10 cellular contexts compared by ENCODE assay signal in genomic region chr11:3916962-3917361, GRCh38.
DNase-seq lines count a peak whose midpoint lies in the region; ATAC-seq and TF ChIP-seq lines count a peak whose summit lies in the region.
"Had no signal": no experiment of that assay in that cellular context is flagged by ENCODE, and none has a peak within 500 bp of the region (broad histone marks: within the 10 kb centered on the region; RNA-seq: fewer than 3 reads in every experiment).

No MANE protein-coding gene starts in this region.

- H3K9ac ChIP-seq in mammary epithelial cell (ENCODE audit: insufficient read depth, low read length): no peak overlapping the region

- no peaks in the 10 kb centered on the region for H3K9me3 ChIP-seq in mammary epithelial cell (replicated peaks; ENCODE audit: insufficient read depth, low read length)
- H3K9me3 ChIP-seq in breast epithelium: no peaks in the 10 kb centered on the region
- H3K9me3 ChIP-seq in naive thymus-derived CD4-positive, alpha-beta T cell (ENCODE audit: control insufficient read depth in 2 of 3, low read length in 3 of 3): no peaks in the 10 kb centered on the region
- H3K9me3 ChIP-seq: right atrium auricular region had no signal

- no peaks in the 10 kb centered on the region for H3K27me3 ChIP-seq in mammary epithelial cell (ENCODE audit: insufficient read depth, low read length)
- H3K27me3 ChIP-seq in breast epithelium: no peaks in the 10 kb centered on the region
- H3K27me3 ChIP-seq in naive thymus-derived CD4-positive, alpha-beta T cell (ENCODE audit: control insufficient read depth in 2 of 2, insufficient read depth in 2 of 2, low read length in 2 of 2): no peaks in the 10 kb centered on the region
- H3K27me3 ChIP-seq: right atrium auricular region had no signal

- peaks cover 40% of the 10 kb centered on the region for H3K4me1 Mint-ChIP-seq in activated T-helper 17 cell treated with anti-CD3 and anti-CD28 coated beads, Interleukin-2, amount 50 U/mL, for 72 hours
- H3K4me1 Mint-ChIP-seq in naive thymus-derived CD4-positive, alpha-beta T cell: peaks cover 48 to 85% (median 74%) of the 10 kb centered on the region in 7 donors

- H3K27me3 Mint-ChIP-seq in activated T-helper 17 cell treated with anti-CD3 and anti-CD28 coated beads, Interleukin-2, amount 50 U/mL, for 72 hours: no peaks in the 10 kb centered on the region
- no peaks in the 10 kb centered on the region for H3K27me3 Mint-ChIP-seq in naive thymus-derived CD4-positive, alpha-beta T cell

- H3K4me3 Mint-ChIP-seq in activated T-helper 17 cell treated with anti-CD3 and anti-CD28 coated beads, Interleukin-2, amount 50 U/mL, for 72 hours: no peak overlapping the region
- peak overlapping the region in 9 of 10 donors; percentile 2 to 72 (median 61) for H3K4me3 Mint-ChIP-seq in naive thymus-derived CD4-positive, alpha-beta T cell

- H3K27ac ChIP-seq in mammary epithelial cell (ENCODE audit: insufficient read depth, low read depth, low read length) (no peak overlapping the region), breast epithelium (no peak overlapping the region)
- no peak overlapping the region for H3K27ac ChIP-seq in naive thymus-derived CD4-positive, alpha-beta T cell (ENCODE audit: low read depth, low read length)
- H3K27ac ChIP-seq: right atrium auricular region had no signal

- H3K4me2 ChIP-seq in mammary epithelial cell (ENCODE audit: insufficient read depth, low read depth, low read length): no peak overlapping the region

- no peaks in the 10 kb centered on the region for H4K20me1 ChIP-seq in mammary epithelial cell (ENCODE audit: insufficient read depth, low read length)

- dilution Hi-C loops in mammary epithelial cell (cut with HindIII; ENCODE audit: low sequenced_read_pairs): no loop called here

- in situ Hi-C loops in mammary epithelial cell (cut with MboI; ENCODE audit: low sequenced_read_pairs in 2 of 2): no loop called here

- peaks cover 65% of the 10 kb centered on the region for H3K79me2 ChIP-seq in mammary epithelial cell (ENCODE audit: insufficient read depth, low read length)

- no peak overlapping the region for H3K4me3 ChIP-seq in mammary epithelial cell (replicated peaks in 1 of 3; ENCODE audit: insufficient read depth in 1 of 3, low read depth in 2 of 3, low read length in 3 of 3)
- no peak overlapping the region for H3K4me3 ChIP-seq in breast epithelium
- H3K4me3 ChIP-seq in naive thymus-derived CD4-positive, alpha-beta T cell (ENCODE audit: low read length): no peak overlapping the region
- no peak overlapping the region for H3K4me3 ChIP-seq in foreskin fibroblast (ENCODE audit: low read depth in 1 of 2, low read length in 2 of 2)
- H3K4me3 ChIP-seq: right atrium auricular region had no signal

- WGBS in mammary epithelial cell (ENCODE audit: low coverage, missing lambda C conversion rate): 87% methylated on average over 3 of the region's 3 CpGs

- no peak for TF ChIP-seq POLR2A in breast epithelium (IDR thresholded peaks at IDR 0.05)

- H3K4me1 ChIP-seq in mammary epithelial cell (ENCODE audit: insufficient read depth, low read length): peaks cover 23% of the 10 kb centered on the region
- no peaks in the 10 kb centered on the region for H3K4me1 ChIP-seq in breast epithelium
- H3K4me1 ChIP-seq in naive thymus-derived CD4-positive, alpha-beta T cell (ENCODE audit: control insufficient read depth in 2 of 2, insufficient read depth in 2 of 2, low read length in 2 of 2): peaks cover 13 to 41% of the 10 kb centered on the region in 2 donors

- intact Hi-C loops in mammary epithelial cell (cut with micrococcal nuclease) (no loop called here), breast epithelium (cut with DNase I; ENCODE audit: low total_unique reads) (no loop called here)
- intact Hi-C loops in naive thymus-derived CD4-positive, alpha-beta T cell (cut with micrococcal nuclease): no loop called here

- ATAC-seq in activated T-helper 17 cell treated with anti-CD3 and anti-CD28 coated beads, Interleukin-2, amount 50 U/mL, for 72 hours (replicated peaks): peak; percentile 34
- ATAC-seq in naive thymus-derived CD4-positive, alpha-beta T cell: no peak
- no peak for ATAC-seq in HG02840 (IDR thresholded peaks at IDR 0.05; ENCODE audit: low FRiP score, unreplicated experiment)
- ATAC-seq in GM18498 (IDR thresholded peaks at IDR 0.05; ENCODE audit: unreplicated experiment): no peak

- H3K36me3 ChIP-seq in mammary epithelial cell (ENCODE audit: insufficient read depth, low read length) (no peaks in the 10 kb centered on the region), breast epithelium (no peaks in the 10 kb centered on the region)
- no peaks in the 10 kb centered on the region for H3K36me3 ChIP-seq in naive thymus-derived CD4-positive, alpha-beta T cell (ENCODE audit: control insufficient read depth in 2 of 3, insufficient read depth in 3 of 3, low read length in 3 of 3)
- H3K36me3 ChIP-seq: right atrium auricular region had no signal

- H2AFZ ChIP-seq in mammary epithelial cell (ENCODE audit: low read depth, low read length): no peak overlapping the region

- TF ChIP-seq CTCF in mammary epithelial cell (conservative IDR thresholded peaks at IDR 0.05 in 1 of 2, IDR thresholded peaks at IDR 0.05 in 1 of 2; ENCODE audit: extremely low read depth in 1 of 2, insufficient read depth in 1 of 2, low read depth in 1 of 2, low read length in 2 of 2): no peak
- TF ChIP-seq CTCF in breast epithelium (IDR thresholded peaks at IDR 0.05): no peak
- TF ChIP-seq CTCF in foreskin fibroblast (IDR thresholded peaks at IDR 0.05; ENCODE audit: low read depth, low read length): no peak

- H3K27ac Mint-ChIP-seq in activated T-helper 17 cell treated with anti-CD3 and anti-CD28 coated beads, Interleukin-2, amount 50 U/mL, for 72 hours: peak overlapping the region; percentile 20
- peak overlapping the region; percentile 33 to 91 (median 73) for H3K27ac Mint-ChIP-seq in naive thymus-derived CD4-positive, alpha-beta T cell

- H3K9me3 Mint-ChIP-seq in activated T-helper 17 cell treated with anti-CD3 and anti-CD28 coated beads, Interleukin-2, amount 50 U/mL, for 72 hours: no peaks in the 10 kb centered on the region
- peaks cover 0 to 2% (median 0%) of the 10 kb centered on the region in 11 donors for H3K9me3 Mint-ChIP-seq in naive thymus-derived CD4-positive, alpha-beta T cell

- no TSS peak for BruUV-seq in mammary epithelial cell (replicated peaks; lab: Mats Ljungman, UMichigan)

- CTCF ChIA-PET in mammary epithelial cell (lab: Charles Lee; ENCODE audit: low non-redundant PET): no interaction called here
- CTCF ChIA-PET in naive thymus-derived CD4-positive, alpha-beta T cell (lab: Charles Lee): interaction anchor here (0.8 to 1.5 kb wide), 2 partner anchors 12 to 14 kb away, joined by 3 to 5 read pairs; no protein-coding TSS in a partner anchor

- H3K36me3 Mint-ChIP-seq in activated T-helper 17 cell treated with anti-CD3 and anti-CD28 coated beads, Interleukin-2, amount 50 U/mL, for 72 hours (ENCODE audit: low read depth): peaks cover 4% of the 10 kb centered on the region
- H3K36me3 Mint-ChIP-seq in naive thymus-derived CD4-positive, alpha-beta T cell: peaks cover 0 to 32% (median 4%) of the 10 kb centered on the region in 5 donors

- DNase-seq in mammary epithelial cell (peak; percentile 83), breast epithelium (ENCODE audit: low spot score in 2 of 2) (no peak), glomerular visceral epithelial cell (ENCODE audit: extremely low spot score) (no peak), foreskin fibroblast (no peak)
- no peak for DNase-seq in naive thymus-derived CD4-positive, alpha-beta T cell
- DNase-seq: KBM-7 had no signal

- POLR2A ChIA-PET in naive thymus-derived CD4-positive, alpha-beta T cell (lab: Charles Lee): interaction anchor here (0.7 to 1.5 kb wide), 4 partner anchors 15 to 107 kb away, joined by 3 to 4 read pairs (median 3); no protein-coding TSS in a partner anchor
